ENCODE assay signal across 1 cellular context in the genomic region with DNA sequence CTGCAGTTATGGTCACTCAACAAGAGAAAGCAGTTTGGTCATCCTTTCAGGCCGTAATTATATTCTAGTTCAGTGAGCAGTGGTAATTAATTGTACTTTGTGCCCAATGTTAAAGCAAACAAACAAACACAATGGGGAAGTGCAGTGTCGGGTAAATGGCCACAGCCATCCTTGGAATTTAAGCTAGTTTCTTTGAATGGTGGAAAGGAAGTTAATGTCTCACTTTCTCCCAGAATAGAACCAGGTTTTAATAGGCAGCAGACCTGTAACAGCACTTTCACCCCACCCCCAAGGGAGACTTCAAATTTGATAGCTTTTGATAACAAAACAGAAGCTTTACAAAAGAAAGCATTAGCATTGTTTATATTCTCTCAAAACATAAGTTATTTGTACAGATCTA.
TF ChIP-seq lines count a peak whose summit lies in the region.

No MANE protein-coding gene starts in this region.

TF ChIP-seq in K562, 482 proteins besides CTCF, POLR2A, EP300 and RAD21 (continued from another document):
- TF ChIP-seq, protein P1, sequence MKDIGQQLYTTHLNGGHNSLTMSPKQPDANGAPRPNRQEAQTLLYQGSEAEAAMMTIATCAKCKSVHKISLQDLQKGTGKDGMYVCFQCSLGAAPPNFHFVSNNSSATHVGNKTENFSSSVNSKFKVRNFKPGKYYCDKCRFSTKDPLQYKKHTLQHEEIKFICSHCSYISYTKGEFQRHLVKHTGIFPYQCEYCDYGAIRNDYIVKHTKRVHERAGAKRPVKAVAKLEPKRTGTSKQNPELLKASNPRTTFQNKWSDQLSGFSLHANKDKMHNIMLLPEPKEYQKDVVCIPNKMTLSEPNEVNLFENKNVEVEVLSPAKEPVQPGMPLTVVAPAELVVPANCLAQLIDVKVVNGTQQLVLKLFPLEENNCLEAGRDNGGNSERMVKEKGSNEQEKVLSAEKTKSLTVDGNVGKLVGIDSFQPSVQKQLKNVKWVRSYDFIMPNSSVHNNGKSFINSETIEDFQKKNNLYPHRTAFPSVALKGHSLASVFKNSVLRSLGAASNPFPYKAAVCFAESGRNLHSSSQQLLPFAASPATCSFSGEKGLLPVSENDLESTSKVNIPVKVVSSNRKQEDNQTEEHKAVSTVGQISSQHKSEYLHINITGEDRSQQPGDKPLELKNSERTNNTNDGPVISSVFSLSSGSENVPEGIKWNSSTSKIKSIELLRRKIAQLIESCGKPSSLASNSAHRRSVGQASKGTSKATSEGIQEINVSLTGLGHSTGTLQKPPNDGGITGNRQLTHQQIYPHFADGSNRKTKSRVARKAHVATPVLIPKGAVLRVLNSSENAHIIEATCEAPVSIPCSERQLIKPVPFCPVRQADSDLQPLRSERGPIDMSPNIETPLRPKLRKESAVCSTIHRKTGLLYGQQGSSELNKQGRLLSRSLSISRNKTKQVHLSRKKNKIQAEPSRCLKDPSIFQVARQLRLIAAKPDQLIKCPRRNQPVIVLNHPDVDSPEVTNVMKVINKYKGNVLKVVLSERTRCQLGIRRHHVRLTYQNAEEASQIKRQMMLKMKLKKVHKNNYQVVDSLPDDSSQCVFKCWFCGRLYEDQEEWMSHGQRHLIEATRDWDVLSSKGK (CRISPR knock-in tag; IDR thresholded peaks at IDR 0.05) = no peak
- no peak for TF ChIP-seq E2F8 (IDR thresholded peaks at IDR 0.05; ENCODE audit: low read depth, partially characterized antibody)
- no peak for TF ChIP-seq ZNF507 (tag; conservative IDR thresholded peaks at IDR 0.05)
- TF ChIP-seq MCM5 (IDR thresholded peaks at IDR 0.05; ENCODE audit: low read depth) = no peak
- TF ChIP-seq RBM14 (IDR thresholded peaks at IDR 0.05; ENCODE audit: borderline replicate concordance, insufficient read depth, low read depth, low read length) = no peak
- no peak for TF ChIP-seq BCOR (IDR thresholded peaks at IDR 0.05)
- no peak for TF ChIP-seq L3MBTL2 (IDR thresholded peaks at IDR 0.05)
- TF ChIP-seq RBM25 (IDR thresholded peaks at IDR 0.05; ENCODE audit: low read depth, low read length, severe bottlenecking) = no peak
- TF ChIP-seq MEF2D (tag; conservative IDR thresholded peaks at IDR 0.05; ENCODE audit: low read depth) = no peak
- TF ChIP-seq DACH1 (IDR thresholded peaks at IDR 0.05; ENCODE audit: partially characterized antibody) = no peak
- no peak for TF ChIP-seq PCBP1 (IDR thresholded peaks at IDR 0.05; ENCODE audit: low read depth, low read length, poor library complexity, severe bottlenecking)
- TF ChIP-seq ZBTB17 (CRISPR knock-in tag; IDR thresholded peaks at IDR 0.05) = no peak
- TF ChIP-seq, protein P2, sequence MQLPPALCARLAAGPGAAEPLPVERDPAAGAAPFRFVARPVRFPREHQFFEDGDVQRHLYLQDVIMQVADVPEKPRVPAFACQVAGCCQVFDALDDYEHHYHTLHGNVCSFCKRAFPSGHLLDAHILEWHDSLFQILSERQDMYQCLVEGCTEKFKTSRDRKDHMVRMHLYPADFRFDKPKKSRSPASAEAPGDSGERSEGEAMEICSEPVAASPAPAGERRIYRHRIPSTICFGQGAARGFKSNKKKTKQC (CRISPR knock-in tag; IDR thresholded peaks at IDR 0.05) = no peak
